8 cellular contexts compared by ENCODE assay signal in the genomic region with DNA sequence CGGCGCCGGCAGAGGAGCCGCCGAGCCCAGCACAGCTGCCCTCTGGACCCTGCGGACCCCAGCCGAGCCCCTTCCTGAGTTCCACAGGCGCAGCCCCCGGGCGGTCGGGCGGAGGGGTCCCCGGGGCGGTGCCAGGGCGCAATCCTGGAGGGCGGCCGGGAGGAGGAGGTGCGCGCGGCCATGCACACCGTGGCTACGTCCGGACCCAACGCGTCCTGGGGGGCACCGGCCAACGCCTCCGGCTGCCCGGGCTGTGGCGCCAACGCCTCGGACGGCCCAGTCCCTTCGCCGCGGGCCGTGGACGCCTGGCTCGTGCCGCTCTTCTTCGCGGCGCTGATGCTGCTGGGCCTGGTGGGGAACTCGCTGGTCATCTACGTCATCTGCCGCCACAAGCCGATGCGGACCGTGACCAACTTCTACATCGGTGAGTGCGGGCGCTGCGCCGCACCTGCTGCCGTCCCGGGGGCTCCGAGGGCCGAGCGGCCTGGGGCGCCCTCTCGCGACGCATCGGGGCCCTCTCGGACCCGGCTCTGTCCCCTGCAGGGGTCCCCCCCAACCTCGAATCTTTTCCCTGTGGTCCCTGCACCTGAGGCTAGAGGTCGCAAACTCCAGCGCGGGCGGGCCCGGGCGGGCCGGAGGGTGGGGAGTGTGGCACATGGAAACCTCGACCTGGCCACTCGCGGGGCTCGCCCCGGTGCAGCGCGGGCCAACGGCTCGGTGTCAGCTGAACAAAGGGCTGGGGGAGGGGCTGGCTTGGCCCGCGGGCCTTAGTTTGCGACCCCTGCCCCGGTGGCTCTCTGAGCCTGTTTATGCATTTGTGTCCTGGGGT. TPM values are rescaled to one million over a fixed set of nuclear protein-coding genes. Genes with fewer than 3 reads are reported as not detected.
A peak's percentile ranks its signal among the peaks of the same experiment; 100 is the strongest.
DNase-seq lines count a peak whose midpoint lies in the region; ATAC-seq and TF ChIP-seq lines count a peak whose summit lies in the region.

A gene (plus strand): TSS at position 11 of the 829 bp plus-strand sequence. CDS start 170 bp downstream, at position 181.

- H3K36me3 ChIP-seq in CD4-positive, CD25-positive, alpha-beta regulatory T cell (ENCODE audit: control insufficient read depth, insufficient read depth, low read length): no peaks in the 10 kb centered on the region
- H3K36me3 ChIP-seq in neutrophil: no peaks in the 10 kb centered on the region

- TF ChIP-seq CTCF in VCaP (conservative IDR thresholded peaks at IDR 0.05): peak; percentile 72
- peak; percentile 76 for TF ChIP-seq CTCF in neutrophil (IDR thresholded peaks at IDR 0.05)

- no peak within 1 kb of the TSS for H3K4me3 ChIP-seq in CD4-positive, CD25-positive, alpha-beta regulatory T cell (ENCODE audit: low read depth, low read length)
- peak within 1 kb of the TSS; percentile 59 to 70 for H3K4me3 ChIP-seq in neutrophil (ENCODE audit: low read depth in 1 of 2, low read length in 1 of 2)

- peaks cover 17% of the 10 kb centered on the region for H3K27me3 Mint-ChIP-seq in CD4-positive, CD25-positive, alpha-beta regulatory T cell
- H3K27me3 Mint-ChIP-seq in effector memory CD8-positive, alpha-beta T cell: peaks cover 6 to 9% of the 10 kb centered on the region in 2 donors

- H3K27ac Mint-ChIP-seq in CD4-positive, CD25-positive, alpha-beta regulatory T cell: peak within 1 kb of the TSS in 1 of 3 donors; percentile 32
- H3K27ac Mint-ChIP-seq in effector memory CD8-positive, alpha-beta T cell: peak within 1 kb of the TSS in 1 of 2 donors; percentile 79

- no peaks in the 10 kb centered on the region for H3K9me3 ChIP-seq in CD4-positive, CD25-positive, alpha-beta regulatory T cell (ENCODE audit: control insufficient read depth in 2 of 2, low read length in 2 of 2)
- no peaks in the 10 kb centered on the region for H3K9me3 ChIP-seq in neutrophil

- H3K27ac ChIP-seq in CD4-positive, CD25-positive, alpha-beta regulatory T cell (ENCODE audit: insufficient read depth, low read length, poor library complexity, severe bottlenecking): no peak within 1 kb of the TSS
- peak within 1 kb of the TSS; percentile 90 for H3K27ac ChIP-seq in VCaP
- H3K27ac ChIP-seq in neutrophil: peak within 1 kb of the TSS; percentile 73

- H3K4me3 Mint-ChIP-seq in CD4-positive, CD25-positive, alpha-beta regulatory T cell: peak within 1 kb of the TSS; percentile 82 to 93 (median 88)
- H3K4me3 Mint-ChIP-seq in effector memory CD8-positive, alpha-beta T cell: peak within 1 kb of the TSS; percentile 64 to 69

- CTCF ChIA-PET in HEK293T (lab: Yijun Ruan, JAX): interaction anchor here (1.0 kb wide), 1 partner anchor 54 kb away, joined by 3 read pairs; no protein-coding TSS in a partner anchor

- no peaks in the 10 kb centered on the region for H3K27me3 ChIP-seq in CD4-positive, CD25-positive, alpha-beta regulatory T cell (ENCODE audit: control insufficient read depth, insufficient read depth, low read length)
- peaks cover 57% of the 10 kb centered on the region for H3K27me3 ChIP-seq in neutrophil

- peaks cover 0 to 2% (median 0%) of the 10 kb centered on the region in 7 donors for H3K9me3 Mint-ChIP-seq in CD4-positive, CD25-positive, alpha-beta regulatory T cell
- H3K9me3 Mint-ChIP-seq in effector memory CD8-positive, alpha-beta T cell: no peaks in the 10 kb centered on the region

- H3K4me1 Mint-ChIP-seq in CD4-positive, CD25-positive, alpha-beta regulatory T cell: peaks cover 0 to 33% (median 15%) of the 10 kb centered on the region in 4 donors
- peaks cover 10 to 16% of the 10 kb centered on the region in 2 donors for H3K4me1 Mint-ChIP-seq in effector memory CD8-positive, alpha-beta T cell (ENCODE audit: low read depth in 2 of 2)

- DNase-seq in CD4-positive, CD25-positive, alpha-beta regulatory T cell: peak in 1 of 3 donors; percentile 56
- DNase-seq in HEK293T (ENCODE audit: extremely low spot score): peak; percentile 46
- no peak for DNase-seq in effector memory CD8-positive, alpha-beta T cell
- DNase-seq in NCI-H1694 treated with DMSO at 0.1 percent for 48 hours (lab: John Stamatoyannopoulos, UW): no peak
- DNase-seq in SIG-M5 treated with dmso at 0.1 percent for 504 hours (lab: John Stamatoyannopoulos, UW; ENCODE audit: unreplicated experiment): no peak

- peaks cover 56% of the 10 kb centered on the region for H3K4me1 ChIP-seq in CD4-positive, CD25-positive, alpha-beta regulatory T cell (ENCODE audit: control insufficient read depth, insufficient read depth, low read length, poor library complexity, severe bottlenecking)
- peaks cover 64 to 85% of the 10 kb centered on the region in 2 experiments for H3K4me1 ChIP-seq in neutrophil (ENCODE audit: control insufficient read depth in 1 of 2, insufficient read depth in 1 of 2, low read depth in 1 of 2, low read length in 1 of 2)

- POLR2A ChIA-PET in HEK293T (lab: Yijun Ruan, JAX): no interaction called here

- ATAC-seq in CD4-positive, CD25-positive, alpha-beta regulatory T cell (ENCODE audit: low read depth in 2 of 2): peak in 1 of 2 donors; percentile 8
- peak; percentile 7 for ATAC-seq in effector memory CD8-positive, alpha-beta T cell (replicated peaks)
- no peak for ATAC-seq in HG03565 (IDR thresholded peaks at IDR 0.05; ENCODE audit: unreplicated experiment)

- no peaks in the 10 kb centered on the region for H3K36me3 Mint-ChIP-seq in CD4-positive, CD25-positive, alpha-beta regulatory T cell
- peaks cover 22% of the 10 kb centered on the region for H3K36me3 Mint-ChIP-seq in effector memory CD8-positive, alpha-beta T cell (ENCODE audit: insufficient read depth)

TF ChIP-seq in HEK293T, 16 proteins besides CTCF, POLR2A, EP300 and RAD21:
- TF ChIP-seq L3MBTL2 (conservative IDR thresholded peaks at IDR 0.05) (peak; percentile 23; the same call in 1 of the 2 replicates), FOXM1 (IDR thresholded peaks at IDR 0.05; ENCODE audit: borderline replicate concordance) (no peak)

RNA-seq across cellular contexts. Expression of the gene that starts here (rescaled TPM):
- 0.86 TPM for total RNA-seq in CD4-positive, CD25-positive, alpha-beta regulatory T cell
- polyA plus RNA-seq in CD4-positive, CD25-positive, alpha-beta regulatory T cell: 1 to 10 TPM in 1 of 4 donors, under 1 TPM in 2, not detected in 1; 0.21 to 1.2 (median 0.48) TPM
